35 cellular contexts compared by ENCODE assay signal in the genomic region with DNA sequence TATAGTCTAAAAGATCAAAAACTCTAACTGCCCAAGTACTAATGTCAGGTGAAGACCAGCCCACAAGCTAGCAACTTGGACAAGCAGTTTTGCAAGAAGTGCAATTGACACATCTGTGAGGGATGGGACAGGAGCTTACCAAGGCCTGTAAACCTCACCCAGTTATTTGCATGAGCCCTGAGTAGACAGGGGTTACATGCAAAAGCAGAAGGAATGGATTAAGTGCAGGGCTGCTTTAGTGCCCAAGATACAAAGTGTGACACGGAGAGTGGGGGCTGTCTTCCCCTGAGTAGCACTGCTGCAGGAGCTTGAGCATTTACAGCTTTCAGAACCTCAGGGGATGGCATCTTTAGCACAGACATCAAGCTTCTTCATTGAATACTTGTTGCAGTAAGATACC.
"Had no signal": no experiment of that assay in that cellular context is flagged by ENCODE, and none has a peak within 500 bp of the region (broad histone marks: within the 10 kb centered on the region; RNA-seq: fewer than 3 reads in every experiment).

No MANE protein-coding gene starts in this region.

- H3K9me3 ChIP-seq: Peyer's patch had no signal

- H3K27me3 Mint-ChIP-seq: activated B cell treated with CpG ODN at 0.5 μM for 24 hours had no signal

- H3K36me3 Mint-ChIP-seq: activated CD8-positive, alpha-beta memory T cell treated with anti-CD3 and anti-CD28 coated beads, Interleukin-2, amount 10 ng/mL, durations not matched to agents 7 days and 5 days; activated naive CD8-positive, alpha-beta T cell treated with anti-CD3 and anti-CD28 coated beads for 36 hours; T-cell had no signal

- H3K4me3 ChIP-seq: cardiac muscle cell, K562, Peyer's patch had no signal

- DNase-seq: activated B cell treated with CpG ODN at 0.5 μM for 24 hours; activated CD4-positive, alpha-beta memory T cell treated with anti-CD3 and anti-CD28 coated beads, Interleukin-2, amount 10 ng/mL, durations not matched to agents 7 days and 5 days; activated CD4-positive, alpha-beta T cell treated with anti-CD3 and anti-CD28 coated beads for 4 hours; activated CD4-positive, CD25-positive, alpha-beta regulatory T cell treated with anti-CD3 and anti-CD28 coated beads, Interleukin-2, amount 50 U/mL, for 72 hours; activated CD8-positive, alpha-beta memory T cell treated with anti-CD3 and anti-CD28 coated beads for 24 hours; activated CD8-positive, alpha-beta memory T cell treated with anti-CD3 and anti-CD28 coated beads, Interleukin-2, amount 10 ng/mL, durations not matched to agents 7 days and 5 days; activated CD8-positive, alpha-beta memory T cell treated with anti-CD3 and anti-CD28 coated beads, Interleukin-2, amount 50 U/mL, for 48 hours; activated effector memory CD4-positive, alpha-beta T cell treated with anti-CD3 and anti-CD28 coated beads, Interleukin-2, amount 50 U/mL, for 16 hours; activated naive CD4-positive, alpha-beta T cell; activated naive CD4-positive, alpha-beta T cell treated with anti-CD3 and anti-CD28 coated beads, Interleukin-2, amount 50 U/mL, for 16 hours; activated naive CD8-positive, alpha-beta T cell treated with anti-CD3 and anti-CD28 coated beads for 36 hours; activated T-cell treated with anti-CD3 and anti-CD28 coated beads, Interleukin-2, amount 50 U/mL, for 72 hours; amniotic stem cell; aorta; NCI-H1048; NCI-H1105 treated with DMSO at 0.1 percent for 48 hours; NCI-H1436; NCI-H1694; NCI-H2029; NCI-H345; NCI-H524 treated with DMSO at 0.1 percent for 48 hours; NCI-H774; NK-92 treated with Interleukin-12 subunit alpha and Interleukin-12 subunit beta, amount 100 ng/mL, for 24 hours; PC-3; Peyer's patch; RPMI8226; SHP77 treated with DMSO at 0.1 percent for 48 hours; T-cell; T-helper 2 cell; T-helper 9 cell had no signal

- H3K27ac Mint-ChIP-seq: activated B cell treated with CpG ODN at 0.5 μM for 24 hours; activated CD4-positive, alpha-beta memory T cell treated with anti-CD3 and anti-CD28 coated beads, Interleukin-2, amount 10 ng/mL, durations not matched to agents 7 days and 5 days; activated CD8-positive, alpha-beta memory T cell treated with anti-CD3 and anti-CD28 coated beads, Interleukin-2, amount 10 ng/mL, durations not matched to agents 7 days and 5 days; activated naive CD8-positive, alpha-beta T cell treated with anti-CD3 and anti-CD28 coated beads for 36 hours; activated T-cell treated with anti-CD3 and anti-CD28 coated beads, Interleukin-2, amount 50 U/mL, for 72 hours; activated T-helper 17 cell treated with anti-CD3 and anti-CD28 coated beads, Interleukin-2, amount 50 U/mL, for 72 hours; T-cell had no signal

- ATAC-seq: activated CD8-positive, alpha-beta memory T cell treated with anti-CD3 and anti-CD28 coated beads, Interleukin-2, amount 10 ng/mL, durations not matched to agents 7 days and 5 days; activated T-cell treated with anti-CD3 and anti-CD28 coated beads, Interleukin-2, amount 50 U/mL, for 72 hours; activated T-helper 17 cell treated with anti-CD3 and anti-CD28 coated beads, Interleukin-2, amount 50 U/mL, for 72 hours; K562; PC-3; SK-N-SH treated with all-trans-retinoic acid at 6 μM for 48 hours; T-cell had no signal

- H3K4me3 Mint-ChIP-seq: activated B cell treated with CpG ODN at 0.5 μM for 24 hours; activated CD4-positive, alpha-beta memory T cell treated with anti-CD3 and anti-CD28 coated beads, Interleukin-2, amount 10 ng/mL, durations not matched to agents 7 days and 5 days; activated CD8-positive, alpha-beta memory T cell treated with anti-CD3 and anti-CD28 coated beads, Interleukin-2, amount 10 ng/mL, durations not matched to agents 7 days and 5 days; activated naive CD8-positive, alpha-beta T cell treated with anti-CD3 and anti-CD28 coated beads for 36 hours; activated T-cell treated with anti-CD3 and anti-CD28 coated beads, Interleukin-2, amount 50 U/mL, for 72 hours; activated T-helper 17 cell treated with anti-CD3 and anti-CD28 coated beads, Interleukin-2, amount 50 U/mL, for 72 hours; central memory CD8-positive, alpha-beta T cell; T-cell had no signal

- H3K9me3 Mint-ChIP-seq: activated B cell treated with CpG ODN at 0.5 μM for 24 hours; activated CD4-positive, alpha-beta memory T cell treated with anti-CD3 and anti-CD28 coated beads, Interleukin-2, amount 10 ng/mL, durations not matched to agents 7 days and 5 days; activated naive CD8-positive, alpha-beta T cell treated with anti-CD3 and anti-CD28 coated beads for 36 hours had no signal

- H3K27ac ChIP-seq: cardiac muscle cell, Peyer's patch had no signal

- H3K27me3 ChIP-seq: cardiac muscle cell, Peyer's patch had no signal

- H3K4me1 ChIP-seq: Peyer's patch had no signal

- H3K4me1 Mint-ChIP-seq: activated B cell treated with CpG ODN at 0.5 μM for 24 hours; activated CD4-positive, alpha-beta memory T cell treated with anti-CD3 and anti-CD28 coated beads, Interleukin-2, amount 10 ng/mL, durations not matched to agents 7 days and 5 days; activated CD8-positive, alpha-beta memory T cell treated with anti-CD3 and anti-CD28 coated beads, Interleukin-2, amount 10 ng/mL, durations not matched to agents 7 days and 5 days had no signal

- H3K36me3 ChIP-seq: cardiac muscle cell, Peyer's patch had no signal
